12 cellular contexts compared by ENCODE assay signal in genomic region chr18:26978812-26979341, GRCh38.
DNase-seq lines count a peak whose midpoint lies in the region; ATAC-seq, FAIRE-seq and TF ChIP-seq lines count a peak whose summit lies in the region.
"Had no signal": no experiment of that assay in that cellular context is flagged by ENCODE, and none has a peak within 500 bp of the region (broad histone marks: within the 10 kb centered on the region; RNA-seq: fewer than 3 reads in every experiment).

No MANE protein-coding gene starts in this region.

- ATAC-seq in HG02759 (IDR thresholded peaks at IDR 0.05; ENCODE audit: unreplicated experiment) = peak; percentile 98
- ATAC-seq in HG03520 (IDR thresholded peaks at IDR 0.05; ENCODE audit: unreplicated experiment) = peak; percentile 99
- ATAC-seq: activated naive CD4-positive, alpha-beta T cell treated with anti-CD3 and anti-CD28 coated beads, Interleukin-2, amount 50 U/mL, for 72 hours; PC-3 had no signal

- H3K27ac Mint-ChIP-seq in T-helper 2 cell treated with Interferon-gamma antibody and Interleukin-4, amounts not matched to agents 5 μg/mL and 100 μg/mL, for 36 hours = no peak overlapping the region
- H3K27ac Mint-ChIP-seq: activated naive CD4-positive, alpha-beta T cell treated with anti-CD3 and anti-CD28 coated beads, Interleukin-2, amount 50 U/mL, for 72 hours had no signal

- peak; percentile 92 for FAIRE-seq in GM19239 (lab: Jason Lieb, UNC)

- TF ChIP-seq CTCF in coronary artery (IDR thresholded peaks at IDR 0.05) = no peak

- H3K4me1 Mint-ChIP-seq in T-helper 2 cell treated with Interferon-gamma antibody and Interleukin-4, amounts not matched to agents 5 μg/mL and 100 μg/mL, for 36 hours (ENCODE audit: low read depth) = no peaks in the 10 kb centered on the region

- H3K36me3 ChIP-seq in BLaER1 treated with 17β-estradiol and CSF1 and Interleukin-3, amounts not matched to agents 10 nM and 100 nM = no peaks in the 10 kb centered on the region

- H3K4me3 ChIP-seq in BLaER1 treated with 17β-estradiol and CSF1 and Interleukin-3, amounts not matched to agents 10 nM and 100 nM = peak overlapping the region in 1 of 10 experiments; percentile 19; a peak in 1 of 20 replicates
- no peak overlapping the region for H3K4me3 ChIP-seq in coronary artery

- H3K36me3 Mint-ChIP-seq in T-helper 2 cell treated with Interferon-gamma antibody and Interleukin-4, amounts not matched to agents 5 μg/mL and 100 μg/mL, for 36 hours (ENCODE audit: low read depth) = no peaks in the 10 kb centered on the region
- H3K36me3 Mint-ChIP-seq: activated naive CD4-positive, alpha-beta T cell treated with anti-CD3 and anti-CD28 coated beads, Interleukin-2, amount 50 U/mL, for 72 hours had no signal

- H3K9me3 Mint-ChIP-seq in T-helper 2 cell treated with Interferon-gamma antibody and Interleukin-4, amounts not matched to agents 5 μg/mL and 100 μg/mL, for 36 hours = no peaks in the 10 kb centered on the region
- H3K9me3 Mint-ChIP-seq: activated naive CD4-positive, alpha-beta T cell treated with anti-CD3 and anti-CD28 coated beads, Interleukin-2, amount 50 U/mL, for 72 hours had no signal

- H3K4me2 ChIP-seq in BLaER1 treated with 17β-estradiol and CSF1 and Interleukin-3, amounts not matched to agents 10 nM and 100 nM = peak overlapping the region; percentile 36 to 86 (median 73)
- H3K4me2 ChIP-seq: KMS-11 had no signal

- DNase-seq in GM19239 (ENCODE audit: insufficient read length, low spot score) (peak; percentile 32), coronary artery (ENCODE audit: low spot score) (no peak), NCI-H2171 treated with DMSO at 0.1 percent for 48 hours (lab: John Stamatoyannopoulos, UW) (no peak)
- no peak for DNase-seq in T-helper 2 cell treated with Interferon-gamma antibody and Interleukin-4, amounts not matched to agents 5 μg/mL and 100 μg/mL, for 36 hours (ENCODE audit: low spot score)
- DNase-seq in activated CD8-positive, alpha-beta memory T cell treated with anti-CD3 and anti-CD28 coated beads for 24 hours = no peak
- DNase-seq: effector CD4-positive, alpha-beta T cell; PC-3 had no signal

- no peaks in the 10 kb centered on the region for H4K20me1 ChIP-seq in BLaER1 treated with 17β-estradiol and CSF1 and Interleukin-3, amounts not matched to agents 10 nM and 100 nM

- no peak overlapping the region for H3K4me3 Mint-ChIP-seq in T-helper 2 cell treated with Interferon-gamma antibody and Interleukin-4, amounts not matched to agents 5 μg/mL and 100 μg/mL, for 36 hours

- H3K9ac ChIP-seq in BLaER1 treated with 17β-estradiol and CSF1 and Interleukin-3, amounts not matched to agents 10 nM and 100 nM = no peak overlapping the region
- H3K9ac ChIP-seq: KMS-11 had no signal

- no peaks in the 10 kb centered on the region for H3K27me3 Mint-ChIP-seq in T-helper 2 cell treated with Interferon-gamma antibody and Interleukin-4, amounts not matched to agents 5 μg/mL and 100 μg/mL, for 36 hours (ENCODE audit: low read depth)

- peak overlapping the region in 2 of 11 experiments; percentile 28 to 38; a peak in 2 of 22 replicates for H3K27ac ChIP-seq in BLaER1 treated with 17β-estradiol and CSF1 and Interleukin-3, amounts not matched to agents 10 nM and 100 nM
- no peak overlapping the region for H3K27ac ChIP-seq in coronary artery
- H3K27ac ChIP-seq: KMS-11 had no signal

- H3K9me3 ChIP-seq in BLaER1 treated with 17β-estradiol and CSF1 and Interleukin-3, amounts not matched to agents 10 nM and 100 nM (replicated peaks in 1 of 11) = no peaks in the 10 kb centered on the region

- no peaks in the 10 kb centered on the region for H3K27me3 ChIP-seq in BLaER1 treated with 17β-estradiol and CSF1 and Interleukin-3, amounts not matched to agents 10 nM and 100 nM

- peaks cover 29 to 49% (median 36%) of the 10 kb centered on the region in 10 experiments for H3K4me1 ChIP-seq in BLaER1 treated with 17β-estradiol and CSF1 and Interleukin-3, amounts not matched to agents 10 nM and 100 nM
